ENCODE assay signal across 9 cellular contexts in the genomic region with DNA sequence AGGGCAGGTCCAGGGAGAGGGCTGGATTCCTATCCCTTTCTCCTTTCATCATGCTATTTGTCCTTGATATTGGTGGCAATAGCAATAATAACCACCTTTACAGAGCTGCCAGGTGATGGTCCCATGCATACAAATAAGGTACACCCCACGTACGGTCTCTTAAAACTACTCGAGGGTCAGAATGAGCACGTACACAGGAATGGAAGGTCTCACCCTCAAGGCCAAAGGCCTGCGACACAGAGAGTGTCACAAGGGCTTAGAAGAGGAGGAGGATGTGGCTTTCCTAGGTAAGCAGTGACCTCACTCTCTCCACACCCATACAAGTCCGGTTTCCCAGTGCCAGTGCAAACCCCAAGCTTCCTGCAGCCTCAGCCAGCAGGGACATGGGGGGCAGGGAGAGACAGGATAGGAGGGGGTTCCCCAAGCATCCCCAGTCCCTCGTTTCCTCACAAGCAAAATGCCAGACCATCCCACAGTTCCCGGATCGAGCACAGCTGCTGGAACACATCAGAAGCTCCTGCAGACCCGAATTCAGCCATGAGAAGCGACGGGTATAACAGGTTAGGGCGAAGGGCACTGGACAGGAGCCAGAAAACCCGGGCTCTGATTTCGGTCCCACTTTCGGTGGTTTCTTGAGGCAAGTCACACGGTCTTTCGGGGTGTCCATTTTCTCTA. TPM values are rescaled to one million over a fixed set of nuclear protein-coding genes. Genes with fewer than 3 reads are reported as not detected.
DNase-seq lines count a peak whose midpoint lies in the region; ATAC-seq and TF ChIP-seq lines count a peak whose summit lies in the region.
"Had no signal": no experiment of that assay in that cellular context is flagged by ENCODE, and none has a peak within 500 bp of the region (broad histone marks: within the 10 kb centered on the region; RNA-seq: fewer than 3 reads in every experiment).

No MANE protein-coding gene starts in this region.

- no peak for TF ChIP-seq CTCF in coronary artery (IDR thresholded peaks at IDR 0.05)

- H2BK120ac ChIP-seq in trophoblast cell (ENCODE audit: insufficient read depth, low read length, poor library complexity): no peak overlapping the region

- ATAC-seq in HG03135 (IDR thresholded peaks at IDR 0.05; ENCODE audit: unreplicated experiment): no peak

- DNase-seq in H4 (ENCODE audit: low spot score) (peak; percentile 19), SK-MEL-5 (ENCODE audit: low read depth, low spot score) (peak; percentile 26), trophoblast cell (peak; percentile 40 to 64), Karpas-422 (no peak), coronary artery (ENCODE audit: low spot score) (no peak), HPDE6-E6E7 (ENCODE audit: extremely low spot score) (no peak)
- DNase-seq: kidney glomerular epithelial cell had no signal

- peaks cover 39 to 43% of the 10 kb centered on the region in 2 donors for H3K4me1 ChIP-seq in duodenal mucosa (ENCODE audit: control insufficient read depth in 1 of 2, insufficient read depth in 2 of 2, low read length in 2 of 2)
- peaks cover 26 to 28% of the 10 kb centered on the region in 2 experiments for H3K4me1 ChIP-seq in trophoblast cell (ENCODE audit: control insufficient read depth in 1 of 2, insufficient read depth in 2 of 2, low read length in 2 of 2)
- no peaks in the 10 kb centered on the region for H3K4me1 ChIP-seq in Karpas-422 (ENCODE audit: low read length)

- H3K23ac ChIP-seq in trophoblast cell (ENCODE audit: low read length): no peak overlapping the region

- H4K12ac ChIP-seq in trophoblast cell (ENCODE audit: low read depth, low read length): no peak overlapping the region

- H3K4me2 ChIP-seq in trophoblast cell (ENCODE audit: low read length) (peak overlapping the region; percentile 12), Karpas-422 (ENCODE audit: low read depth, low read length, poor library complexity, severe bottlenecking) (no peak overlapping the region)

- no peak overlapping the region for H3K27ac ChIP-seq in duodenal mucosa (ENCODE audit: low read depth, low read length)
- peak overlapping the region; percentile 30 for H3K27ac ChIP-seq in trophoblast cell (ENCODE audit: low read depth, low read length)
- no peak overlapping the region for H3K27ac ChIP-seq in Karpas-422 (ENCODE audit: low read length)
- no peak overlapping the region for H3K27ac ChIP-seq in coronary artery

- no peak overlapping the region for H4K8ac ChIP-seq in trophoblast cell (ENCODE audit: low read depth, low read length)

- no peak overlapping the region for H2BK5ac ChIP-seq in trophoblast cell (ENCODE audit: low read depth, low read length, poor library complexity)

- H2AFZ ChIP-seq in trophoblast cell (ENCODE audit: insufficient read depth, low read length, poor library complexity): no peak overlapping the region
- no peak overlapping the region for H2AFZ ChIP-seq in Karpas-422 (ENCODE audit: low read length)

- H3K79me2 ChIP-seq in trophoblast cell (ENCODE audit: control insufficient read depth, insufficient read depth, low read length, poor library complexity) (no peaks in the 10 kb centered on the region), Karpas-422 (ENCODE audit: low read length) (no peaks in the 10 kb centered on the region)

- no peaks in the 10 kb centered on the region for H4K20me1 ChIP-seq in Karpas-422 (ENCODE audit: insufficient read depth, low read depth, low read length)

- peak overlapping the region in 1 of 2 donors; percentile 49 for H3K9ac ChIP-seq in duodenal mucosa (ENCODE audit: low read depth in 1 of 2, low read length in 2 of 2)
- no peak overlapping the region for H3K9ac ChIP-seq in trophoblast cell (ENCODE audit: low read length)
- H3K9ac ChIP-seq in Karpas-422 (ENCODE audit: low read length): no peak overlapping the region

- H3K14ac ChIP-seq in trophoblast cell (ENCODE audit: low read length): no peak overlapping the region

- H3K9me3 ChIP-seq in duodenal mucosa (ENCODE audit: control insufficient read depth in 1 of 2, low read length in 2 of 2): no peaks in the 10 kb centered on the region
- no peaks in the 10 kb centered on the region for H3K9me3 ChIP-seq in trophoblast cell (ENCODE audit: insufficient read depth, low read depth, low read length)
- no peaks in the 10 kb centered on the region for H3K9me3 ChIP-seq in Karpas-422 (ENCODE audit: low read length)

- H3K4me3 ChIP-seq in duodenal mucosa (ENCODE audit: low read depth in 1 of 2, low read length in 2 of 2): peak overlapping the region; percentile 45 to 55
- H3K4me3 ChIP-seq in trophoblast cell (ENCODE audit: low read depth, low read length): no peak overlapping the region
- H3K4me3 ChIP-seq in Karpas-422 (ENCODE audit: low read length): no peak overlapping the region
- no peak overlapping the region for H3K4me3 ChIP-seq in coronary artery

- H3K9me2 ChIP-seq in Karpas-422 (replicated peaks; ENCODE audit: insufficient read depth, low read length): no peaks in the 10 kb centered on the region

- H3K36me3 ChIP-seq in duodenal mucosa (ENCODE audit: control insufficient read depth in 1 of 2, insufficient read depth in 2 of 2, low read length in 2 of 2) (no peaks in the 10 kb centered on the region), trophoblast cell (ENCODE audit: control insufficient read depth in 1 of 2, insufficient read depth in 2 of 2, low read length in 2 of 2) (no peaks in the 10 kb centered on the region), Karpas-422 (ENCODE audit: insufficient read depth, low read length) (no peaks in the 10 kb centered on the region)

- no peak overlapping the region for H4K91ac ChIP-seq in trophoblast cell (ENCODE audit: low read depth, low read length)

- no peak overlapping the region for H3K4ac ChIP-seq in trophoblast cell (ENCODE audit: low read depth, low read length)

- no peak overlapping the region for H2AK5ac ChIP-seq in trophoblast cell (ENCODE audit: low read length)

- no peaks in the 10 kb centered on the region for H3K27me3 ChIP-seq in duodenal mucosa (ENCODE audit: control insufficient read depth in 1 of 2, insufficient read depth in 2 of 2, low read length in 2 of 2)
- H3K27me3 ChIP-seq in trophoblast cell (ENCODE audit: insufficient read depth, low read length): no peaks in the 10 kb centered on the region
- H3K27me3 ChIP-seq in Karpas-422 (ENCODE audit: low read length): no peaks in the 10 kb centered on the region

- no CpG with 5 or more reads among the region's 18 CpGs for WGBS in trophoblast cell (ENCODE audit: extremely low coverage, insufficient coverage, insufficient read length)

- no peak overlapping the region for H2BK12ac ChIP-seq in trophoblast cell (ENCODE audit: low read length)

- peaks cover 5% of the 10 kb centered on the region for H3K79me1 ChIP-seq in trophoblast cell (ENCODE audit: low read length)

- H3K18ac ChIP-seq in trophoblast cell (ENCODE audit: low read length): no peak overlapping the region

- in situ Hi-C loops in SK-MEL-5 (cut with HindIII; ENCODE audit: low pct_unique_long_range_greater_than_20kb, low sequenced_read_pairs): no loop called here

RNA-seq across cellular contexts. Expression of a gene that starts 49.2 kb away (rescaled TPM):
- 0.10 and 0.21 TPM in 2 replicates for total RNA-seq in H4 (2014; rRNA removed; shearing (Covaris generic))
- 7.0 and 7.4 TPM in 2 replicates for total RNA-seq in SK-MEL-5 (2014; rRNA removed; shearing (Covaris generic))
- polyA plus RNA-seq in SK-MEL-5 (2015; cell fraction: cytosol; rRNA removed): 13.9 and 16.7 TPM in 2 replicates
- polyA plus RNA-seq in SK-MEL-5 (2015; cell fraction: nucleus; rRNA removed): 11.4 and 11.8 TPM in 2 replicates
- polyA plus RNA-seq in trophoblast cell (2013): 5.7 and 6.0 TPM in 2 replicates
- 0.11 TPM in 1 of 2 replicates, not detected in the other for total RNA-seq in Karpas-422 (2014; rRNA removed; shearing (Covaris generic); ENCODE audit: low replicate concordance)

Comparison
In these comparisons a context has a peak if more than half of its experiments do, and no peak if none do; other contexts are left out.
1. DNase-seq: peak in H4 (single experiment), SK-MEL-5 (single experiment) and trophoblast cell (2 of 2); none in Karpas-422 (single experiment), coronary artery (single experiment) and HPDE6-E6E7 (single experiment).
2. H3K4me3 ChIP-seq: peak in duodenal mucosa (2 of 2); none in trophoblast cell (single experiment), Karpas-422 (single experiment) and coronary artery (single experiment).